16 cellular contexts compared by ENCODE assay signal in genomic region chr3:172856766-172857742, GRCh38.
DNase-seq lines count a peak whose midpoint lies in the region; ATAC-seq, FAIRE-seq and TF ChIP-seq lines count a peak whose summit lies in the region.
"Had no signal": no experiment of that assay in that cellular context is flagged by ENCODE, and none has a peak within 500 bp of the region (broad histone marks: within the 10 kb centered on the region; RNA-seq: fewer than 3 reads in every experiment).

No MANE protein-coding gene starts in this region.

- no peak overlapping the region for H3K27ac ChIP-seq in A549
- H3K27ac ChIP-seq: tibial artery had no signal

- no peak overlapping the region for H3K4me2 ChIP-seq in A549

- no peak for TF ChIP-seq RAD21 in A549 (conservative IDR thresholded peaks at IDR 0.05 in 1 of 2, IDR thresholded peaks at IDR 0.05 in 1 of 2)

- 71% methylated on average over 4 of the region's 4 CpGs for WGBS in A549 (ENCODE audit: missing lambda C conversion rate)

- TF ChIP-seq EP300 in A549 (IDR thresholded peaks at IDR 0.05) = no peak

- DNase-seq in A549 (ENCODE audit: low read depth in 1 of 2, low spot score in 1 of 2) = no peak
- peak; percentile 72 for DNase-seq in LoVo (ENCODE audit: low spot score)
- peak; percentile 68 for DNase-seq in glomerular endothelial cell (ENCODE audit: extremely low read depth, low read depth, low spot score)
- peak; percentile 70 to 94 for DNase-seq in lung microvascular endothelial cell (ENCODE audit: low read depth in 2 of 2)
- no peak for DNase-seq in inferior parietal cortex (ENCODE audit: extremely low spot score)
- no peak for DNase-seq in SIG-M5 (lab: John Stamatoyannopoulos, UW)
- DNase-seq: activated CD8-positive, alpha-beta memory T cell treated with anti-CD3 and anti-CD28 coated beads for 24 hours; effector CD8-positive, alpha-beta T cell; head of caudate nucleus; HFFc6; Karpas-422; tibial artery had no signal

- TF ChIP-seq POLR2A in A549 (IDR thresholded peaks at IDR 0.05; ENCODE audit: low read length) = no peak

- FAIRE-seq in A549 (lab: Jason Lieb, UNC) = no peak

- TF ChIP-seq CTCF in A549 (IDR thresholded peaks at IDR 0.05) = no peak

- no peak overlapping the region for H3K4me3 ChIP-seq in A549
- H3K4me3 ChIP-seq: tibial artery had no signal

- H3K9me3 ChIP-seq in A549 = no peaks in the 10 kb centered on the region
- H3K9me3 ChIP-seq: tibial artery had no signal

- no peaks in the 10 kb centered on the region for H3K4me1 ChIP-seq in A549

- ATAC-seq in A549 (no peak), GM21717 (IDR thresholded peaks at IDR 0.05; ENCODE audit: unreplicated experiment) (no peak), GM18873 (IDR thresholded peaks at IDR 0.05; ENCODE audit: low FRiP score, unreplicated experiment) (no peak)
- ATAC-seq: activated naive CD4-positive, alpha-beta T cell treated with anti-CD3 and anti-CD28 coated beads, Interleukin-2, amount 50 U/mL, for 72 hours; sciatic nerve had no signal

- POLR2A ChIA-PET in A549 (lab: Yijun Ruan, JAX) = no interaction called here

- CTCF ChIA-PET in A549 (lab: Yijun Ruan, JAX) = interaction anchor here (0.9 kb wide), 1 partner anchor 20 kb away, joined by 3 read pairs; no protein-coding TSS in a partner anchor

TF ChIP-seq in A549, 52 proteins besides CTCF, POLR2A, EP300 and RAD21:
- TF ChIP-seq MAFK (IDR thresholded peaks at IDR 0.05; ENCODE audit: partially characterized antibody) (peak; percentile 69), TFCP2L1 (CRISPR knock-in tag; IDR thresholded peaks at IDR 0.05) (no peak)

Comparison
In these comparisons a context has a peak if more than half of its experiments do, and no peak if none do; other contexts are left out.
1. DNase-seq: peak in LoVo (single experiment), glomerular endothelial cell (single experiment) and lung microvascular endothelial cell (2 of 2); none in A549 (0 of 2), inferior parietal cortex (single experiment) and SIG-M5 (single experiment).